10 cellular contexts compared by ENCODE assay signal in the genomic region with DNA sequence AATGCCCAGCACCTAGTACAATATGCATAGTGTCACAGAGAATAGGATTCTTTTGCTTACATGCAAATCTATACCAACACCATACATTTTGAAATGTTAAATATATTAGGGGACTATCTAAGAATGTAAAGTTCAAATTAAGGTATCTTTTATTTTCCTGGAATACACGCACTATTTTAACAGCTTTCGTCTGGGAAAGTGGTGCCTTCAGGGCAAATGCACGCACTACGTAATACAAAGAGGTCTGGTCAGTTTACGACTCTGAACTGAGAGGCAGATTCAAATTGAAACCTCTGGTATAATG. TPM values are rescaled to one million over a fixed set of nuclear protein-coding genes. Genes with fewer than 3 reads are reported as not detected.
DNase-seq lines count a peak whose midpoint lies in the region; ATAC-seq, FAIRE-seq and TF ChIP-seq lines count a peak whose summit lies in the region.
"Had no signal": no experiment of that assay in that cellular context is flagged by ENCODE, and none has a peak within 500 bp of the region (broad histone marks: within the 10 kb centered on the region; RNA-seq: fewer than 3 reads in every experiment).

No MANE protein-coding gene starts in this region.

- H2AK5ac ChIP-seq in mesendoderm (ENCODE audit: low read length): no peak overlapping the region

- BruUV-seq in A673 (replicated peaks; lab: Mats Ljungman, UMichigan): no TSS peak

- H3K79me1 ChIP-seq in mesendoderm (ENCODE audit: low read length): no peaks in the 10 kb centered on the region

- no CpG with 5 or more reads among the region's 5 CpGs for WGBS in mesendoderm (ENCODE audit: extremely low coverage, insufficient coverage, low lambda C conversion rate)

- no peak overlapping the region for H4K8ac ChIP-seq in mesendoderm (ENCODE audit: low read depth, low read length)

- H3K4me3 Mint-ChIP-seq in effector memory CD8-positive, alpha-beta T cell: no peak overlapping the region
- H3K4me3 Mint-ChIP-seq: central memory CD8-positive, alpha-beta T cell; T-helper 1 cell treated with Interleukin-12 subunit alpha and Interleukin-12 subunit beta and Interleukin-4 antibody, amounts not matched to agents 30 μg/mL and 1 μg/mL, for 36 hours had no signal

- peaks cover 76% of the 10 kb centered on the region for H3K79me2 ChIP-seq in mesendoderm (ENCODE audit: control insufficient read depth, insufficient read depth, low read length)

- DNase-seq in A673 (ENCODE audit: low spot score): no peak
- DNase-seq in HFF-Myc (ENCODE audit: extremely low read depth, low read depth): no peak
- DNase-seq in bronchial epithelial cell (ENCODE audit: low read depth): no peak
- DNase-seq in mesendoderm: no peak
- DNase-seq in ACHN: no peak
- DNase-seq in effector memory CD8-positive, alpha-beta T cell: no peak
- no peak for DNase-seq in activated CD4-positive, alpha-beta T cell treated with anti-CD3 and anti-CD28 coated beads for 4 hours
- DNase-seq in NCI-H2081 (lab: John Stamatoyannopoulos, UW): no peak

- H3K18ac ChIP-seq in mesendoderm (ENCODE audit: low read length): peak overlapping the region; percentile 31

- in situ Hi-C loops in ACHN (cut with HindIII; ENCODE audit: low pct_ligation_motif_present, low pct_unique_long_range_greater_than_20kb, low sequenced_read_pairs): no loop called here

- peak overlapping the region; percentile 100 for H3K56ac ChIP-seq in mesendoderm (ENCODE audit: low read length)

- H3K9me3 ChIP-seq in A673 (ENCODE audit: low read depth, low read length, poor library complexity, severe bottlenecking): no peaks in the 10 kb centered on the region

- H2BK15ac ChIP-seq in mesendoderm (replicated peaks; ENCODE audit: low read depth): no peak overlapping the region

- H3K9ac ChIP-seq in mesendoderm (ENCODE audit: low read length): peak overlapping the region; percentile 99

- H3K23ac ChIP-seq in mesendoderm (ENCODE audit: low read length): no peak overlapping the region

- H2BK120ac ChIP-seq in mesendoderm (ENCODE audit: low read depth, low read length): no peak overlapping the region

- H4K5ac ChIP-seq in mesendoderm (ENCODE audit: low read length): no peak overlapping the region

- TF ChIP-seq CTCF in A673 (conservative IDR thresholded peaks at IDR 0.05; ENCODE audit: low read depth, low read length) (no peak), HFF-Myc (IDR thresholded peaks at IDR 0.05; ENCODE audit: low read depth, low read length, missing control alignments) (no peak), bronchial epithelial cell (IDR thresholded peaks at IDR 0.05; ENCODE audit: insufficient read depth, low read length, severe bottlenecking) (no peak)

- H3K4me3 ChIP-seq in A673 (ENCODE audit: low read depth, low read length, poor library complexity, severe bottlenecking) (peak overlapping the region; percentile 78), HFF-Myc (replicated peaks; ENCODE audit: low read depth, low read length) (peak overlapping the region; percentile 98), bronchial epithelial cell (ENCODE audit: low read depth, low read length) (peak overlapping the region; percentile 81), mesendoderm (ENCODE audit: low read length) (peak overlapping the region; percentile 96)

- POLR2A ChIA-PET in A673 (lab: Charles Lee; ENCODE audit: low non-redundant PET): no interaction called here

- ATAC-seq in effector memory CD8-positive, alpha-beta T cell (replicated peaks): no peak

- no peaks in the 10 kb centered on the region for H3K9me3 Mint-ChIP-seq in effector memory CD8-positive, alpha-beta T cell
- H3K9me3 Mint-ChIP-seq: central memory CD8-positive, alpha-beta T cell; T-helper 1 cell treated with Interleukin-12 subunit alpha and Interleukin-12 subunit beta and Interleukin-4 antibody, amounts not matched to agents 30 μg/mL and 1 μg/mL, for 36 hours had no signal

- H3K36me3 ChIP-seq in A673 (ENCODE audit: insufficient read depth, low read length, poor library complexity, severe bottlenecking) (peaks cover 31% of the 10 kb centered on the region), bronchial epithelial cell (ENCODE audit: control insufficient read depth, insufficient read depth, low read length) (no peaks in the 10 kb centered on the region), mesendoderm (ENCODE audit: control insufficient read depth, insufficient read depth, low read length) (no peaks in the 10 kb centered on the region)

- no peak overlapping the region for H2BK5ac ChIP-seq in mesendoderm (ENCODE audit: low read length)

- H3K27me3 ChIP-seq in A673 (replicated peaks; ENCODE audit: insufficient read depth, low read depth, low read length, poor library complexity) (no peaks in the 10 kb centered on the region), bronchial epithelial cell (ENCODE audit: control insufficient read depth, insufficient read depth, low read length) (no peaks in the 10 kb centered on the region), mesendoderm (ENCODE audit: insufficient read depth, low read length, poor library complexity) (no peaks in the 10 kb centered on the region)

- H3K4ac ChIP-seq in mesendoderm (ENCODE audit: low read depth, low read length): peak overlapping the region; percentile 100

- peak overlapping the region; percentile 23 for H3K4me2 ChIP-seq in mesendoderm (ENCODE audit: low read length)

- H3K4me1 Mint-ChIP-seq in effector memory CD8-positive, alpha-beta T cell (ENCODE audit: low read depth in 2 of 2): peaks cover 32 to 40% of the 10 kb centered on the region in 2 donors

- H3K27ac Mint-ChIP-seq in effector memory CD8-positive, alpha-beta T cell: no peak overlapping the region
- H3K27ac Mint-ChIP-seq: T-helper 1 cell treated with Interleukin-12 subunit alpha and Interleukin-12 subunit beta and Interleukin-4 antibody, amounts not matched to agents 30 μg/mL and 1 μg/mL, for 36 hours had no signal

- peaks cover 41% of the 10 kb centered on the region for H3K36me3 Mint-ChIP-seq in effector memory CD8-positive, alpha-beta T cell (ENCODE audit: insufficient read depth)

- no peaks in the 10 kb centered on the region for H3K27me3 Mint-ChIP-seq in effector memory CD8-positive, alpha-beta T cell
- H3K27me3 Mint-ChIP-seq: central memory CD8-positive, alpha-beta T cell had no signal

- intact Hi-C loops in A673 (cut with micrococcal nuclease; ENCODE audit: unreplicated experiment): no loop called here

- no peak for FAIRE-seq in bronchial epithelial cell (lab: Jason Lieb, UNC)

- peak overlapping the region; percentile 96 for H3K27ac ChIP-seq in A673 (ENCODE audit: low read depth, low read length, poor library complexity, severe bottlenecking)
- H3K27ac ChIP-seq in mesendoderm (ENCODE audit: low read depth, low read length): no peak overlapping the region

- peaks cover 35% of the 10 kb centered on the region for H3K4me1 ChIP-seq in A673 (ENCODE audit: insufficient read depth, low read length, poor library complexity, severe bottlenecking)
- H3K4me1 ChIP-seq in mesendoderm (ENCODE audit: control insufficient read depth, low read depth, low read length): no peaks in the 10 kb centered on the region

- CTCF ChIA-PET in A673 (lab: Charles Lee): interaction anchor here (1.4 kb wide), 1 partner anchor 26 kb away, joined by 5 read pairs; no protein-coding TSS in a partner anchor

RNA-seq across cellular contexts. Expression of a gene that starts 0.9 kb away (rescaled TPM):
- total RNA-seq in A673 (2021) (195 and 213 TPM in 2 replicates), bronchial epithelial cell (95.8 and 103 TPM in 2 replicates)
- 264 TPM for polyA plus RNA-seq in mesendoderm (2013, experiment 1 of 2)
- 264 TPM for polyA plus RNA-seq in mesendoderm (2013, experiment 2 of 2)

RNA-seq across cellular contexts. Expression of a gene that starts 26.8 kb away (rescaled TPM):
- total RNA-seq in A673 (2021) (28.3 and 34.5 TPM in 2 replicates), bronchial epithelial cell (6.8 and 15.7 TPM in 2 replicates)
- polyA plus RNA-seq in mesendoderm (2013, experiment 1 of 2): 10.3 TPM
- polyA plus RNA-seq in mesendoderm (2013, experiment 2 of 2): 10.8 TPM
